Comparison of ENCODE assay signal across 7 cellular contexts in the genomic region with DNA sequence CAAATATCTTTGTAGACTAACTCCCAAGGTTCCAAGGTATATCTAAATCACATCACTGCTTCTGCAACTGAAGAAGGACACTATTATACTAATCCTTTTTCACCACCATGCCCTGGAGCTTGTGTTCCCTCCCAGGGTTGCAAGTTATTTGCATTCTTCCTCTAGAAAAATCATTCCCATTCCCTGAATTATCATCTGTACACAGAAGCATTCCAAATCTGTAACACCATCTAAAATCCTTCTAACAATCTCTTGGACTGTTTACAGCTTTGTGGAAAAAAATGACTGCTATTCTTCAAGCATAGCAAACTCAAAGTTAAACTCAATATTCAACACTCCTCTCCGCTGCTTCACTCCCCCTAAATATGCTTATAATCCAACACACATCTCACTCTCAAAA.
"Had no signal": no experiment of that assay in that cellular context is flagged by ENCODE, and none has a peak within 500 bp of the region (broad histone marks: within the 10 kb centered on the region; RNA-seq: fewer than 3 reads in every experiment).

No MANE protein-coding gene starts in this region.

- DNase-seq: GM23248, GOT3, H7, HCEC 1CT had no signal

- H3K27me3 Mint-ChIP-seq: IgD-negative memory B cell had no signal

- H3K4me3 Mint-ChIP-seq: IgD-negative memory B cell had no signal

- H2AFZ ChIP-seq: GM23248 had no signal

- H3K4me1 Mint-ChIP-seq: IgD-negative memory B cell had no signal

- H3K27ac ChIP-seq: GM23248, HL-60 had no signal

- H3K9ac ChIP-seq: GM23248 had no signal

- ATAC-seq: HepG2 had no signal

- H3K4me3 ChIP-seq: GM23248 had no signal

- H3K27ac Mint-ChIP-seq: IgD-negative memory B cell had no signal
